18 cellular contexts compared by ENCODE assay signal in genomic region chr7:101995121-101995520, GRCh38.
"Had no signal": no experiment of that assay in that cellular context is flagged by ENCODE, and none has a peak within 500 bp of the region (broad histone marks: within the 10 kb centered on the region; RNA-seq: fewer than 3 reads in every experiment).

No MANE protein-coding gene starts in this region.

- H3K27me3 ChIP-seq: gastroesophageal sphincter, heart right ventricle, left lung, neutrophil, thyroid gland, uterus had no signal

- H3K27ac Mint-ChIP-seq: activated CD4-positive, alpha-beta T cell treated with anti-CD3 and anti-CD28 coated beads, Interleukin-2, amount 10 ng/mL, durations not matched to agents 24 days and 14 days; activated CD8-positive, alpha-beta T cell treated with anti-CD3 and anti-CD28 coated beads, Interleukin-2, amount 10 ng/mL, durations not matched to agents 7 days and 5 days; activated naive CD8-positive, alpha-beta T cell; naive thymus-derived CD4-positive, alpha-beta T cell had no signal

- H3K9me3 Mint-ChIP-seq: activated CD4-positive, alpha-beta T cell treated with anti-CD3 and anti-CD28 coated beads, Interleukin-2, amount 10 ng/mL, durations not matched to agents 24 days and 14 days had no signal

- H3K9me3 ChIP-seq: gastroesophageal sphincter, heart right ventricle, left lung, neutrophil, thyroid gland, uterus had no signal

- FAIRE-seq: keratinocyte had no signal

- H3K27me3 Mint-ChIP-seq: activated CD4-positive, alpha-beta T cell treated with anti-CD3 and anti-CD28 coated beads, Interleukin-2, amount 10 ng/mL, durations not matched to agents 24 days and 14 days; activated naive CD8-positive, alpha-beta T cell; naive thymus-derived CD4-positive, alpha-beta T cell had no signal

- H3K36me3 ChIP-seq: gastroesophageal sphincter, heart right ventricle, left lung, neutrophil, thyroid gland, uterus had no signal

- DNase-seq: activated CD4-positive, alpha-beta T cell treated with anti-CD3 and anti-CD28 coated beads, Interleukin-2, amount 10 ng/mL, durations not matched to agents 24 days and 14 days; activated CD8-positive, alpha-beta memory T cell treated with anti-CD3 and anti-CD28 coated beads, Interleukin-2, amount 50 U/mL, for 48 hours; activated CD8-positive, alpha-beta T cell treated with anti-CD3 and anti-CD28 coated beads, Interleukin-2, amount 10 ng/mL, durations not matched to agents 7 days and 5 days; activated gamma-delta T cell treated with Interleukin-2 at 50 U/mL for 16 hours; amniotic stem cell; heart right ventricle; mammary epithelial cell; naive thymus-derived CD4-positive, alpha-beta T cell; retina; stimulated activated CD4-positive, alpha-beta T cell treated with anti-CD3 and anti-CD28 coated beads, Interleukin-12 subunit alpha, Interleukin-12 subunit beta, amount 100 ng/mL, for 4 hours; stimulated activated CD4-positive, alpha-beta T cell treated with anti-CD3 and anti-CD28 coated beads, Interleukin-2, amount 100 ng/mL, for 24 hours; uterus had no signal

- H3K27ac ChIP-seq: gastroesophageal sphincter, heart right ventricle, left lung, neutrophil, thyroid gland, uterus had no signal

- H3K4me3 ChIP-seq: gastroesophageal sphincter, heart right ventricle, left lung, thyroid gland, uterus had no signal

- H3K4me3 Mint-ChIP-seq: activated CD4-positive, alpha-beta T cell treated with anti-CD3 and anti-CD28 coated beads, Interleukin-2, amount 10 ng/mL, durations not matched to agents 24 days and 14 days; activated CD8-positive, alpha-beta T cell treated with anti-CD3 and anti-CD28 coated beads, Interleukin-2, amount 10 ng/mL, durations not matched to agents 7 days and 5 days; activated naive CD8-positive, alpha-beta T cell; naive thymus-derived CD4-positive, alpha-beta T cell had no signal

- ATAC-seq: activated CD8-positive, alpha-beta T cell treated with anti-CD3 and anti-CD28 coated beads, Interleukin-2, amount 10 ng/mL, durations not matched to agents 7 days and 5 days; gastroesophageal sphincter; heart right ventricle; left lung; naive thymus-derived CD4-positive, alpha-beta T cell had no signal
